Comparison of ENCODE assay signal across 21 cellular contexts in genomic region chr13:77397636-77398035, GRCh38.
DNase-seq lines count a peak whose midpoint lies in the region; ATAC-seq and TF ChIP-seq lines count a peak whose summit lies in the region.
"Had no signal": no experiment of that assay in that cellular context is flagged by ENCODE, and none has a peak within 500 bp of the region (broad histone marks: within the 10 kb centered on the region; RNA-seq: fewer than 3 reads in every experiment).

No MANE protein-coding gene starts in this region.

- ATAC-seq in GM19467 (IDR thresholded peaks at IDR 0.05; ENCODE audit: unreplicated experiment): no peak
- no peak for ATAC-seq in GM18861 (IDR thresholded peaks at IDR 0.05; ENCODE audit: unreplicated experiment)

- no peak overlapping the region for H3K4me3 ChIP-seq in epithelial cell of esophagus (ENCODE audit: low read length)
- H3K4me3 ChIP-seq: BLaER1, SK-N-MC had no signal

- DNase-seq in AG20443 (ENCODE audit: low spot score) (peak; percentile 18), LHCN-M2 (ENCODE audit: low read depth) (peak; percentile 67), epithelial cell of esophagus (ENCODE audit: low read depth) (peak; percentile 16), myocyte (ENCODE audit: low read depth) (peak; percentile 35), dedifferentiated amniotic fluid mesenchymal stem cell (ENCODE audit: extremely low spot score) (no peak)
- DNase-seq: CD4-positive, alpha-beta memory T cell; DMS53; H9; IMR-90; Karpas-422; MM.1S; NCI-H1092 treated with DMSO at 0.1 percent for 48 hours; NCI-H146; NCI-H2029 treated with DMSO at 0.1 percent for 48 hours; NCI-H2171; NCI-H774; SHP77 had no signal

- TF ChIP-seq CTCF in epithelial cell of esophagus (IDR thresholded peaks at IDR 0.05; ENCODE audit: insufficient read depth, low read depth, low read length, missing control alignments): no peak
